In genomic region chr12:126069549-126070165, GRCh38 we compare ENCODE assay signal across 9 cellular contexts.
DNase-seq lines count a peak whose midpoint lies in the region; ATAC-seq and TF ChIP-seq lines count a peak whose summit lies in the region.
"Had no signal": no experiment of that assay in that cellular context is flagged by ENCODE, and none has a peak within 500 bp of the region (broad histone marks: within the 10 kb centered on the region; RNA-seq: fewer than 3 reads in every experiment).

No MANE protein-coding gene starts in this region.

- H3K4me3 ChIP-seq in MM.1S (ENCODE audit: low read length): no peak overlapping the region
- no peak overlapping the region for H3K4me3 ChIP-seq in epithelial cell of proximal tubule (ENCODE audit: low read depth, low read length)
- H3K4me3 ChIP-seq in aorta (ENCODE audit: low read length in 2 of 2): no peak overlapping the region
- no peak overlapping the region for H3K4me3 ChIP-seq in right cardiac atrium (ENCODE audit: low read length)

- H3K27me3 Mint-ChIP-seq in T-helper 17 cell: no peaks in the 10 kb centered on the region
- H3K27me3 Mint-ChIP-seq: naive B cell had no signal

- H3K36me3 Mint-ChIP-seq in T-helper 17 cell (ENCODE audit: low read depth): no peaks in the 10 kb centered on the region

- H3K27ac ChIP-seq in C4-2B (no peak overlapping the region), MM.1S (ENCODE audit: low read length) (no peak overlapping the region), aorta (ENCODE audit: low read depth in 1 of 2, low read length in 2 of 2) (no peak overlapping the region), right cardiac atrium (ENCODE audit: low read length) (no peak overlapping the region)

- H3K4me1 ChIP-seq in MM.1S (ENCODE audit: low read length) (no peaks in the 10 kb centered on the region), aorta (ENCODE audit: control insufficient read depth in 1 of 2, insufficient read depth in 2 of 2, low read length in 2 of 2) (no peaks in the 10 kb centered on the region), right cardiac atrium (ENCODE audit: control insufficient read depth, insufficient read depth, low read length) (no peaks in the 10 kb centered on the region)

- H3K9me3 ChIP-seq in MM.1S (replicated peaks; ENCODE audit: insufficient read depth, low read length) (no peaks in the 10 kb centered on the region), T-helper 17 cell (ENCODE audit: control insufficient read depth, low read length, poor library complexity, severe bottlenecking) (no peaks in the 10 kb centered on the region), aorta (ENCODE audit: control insufficient read depth, low read length) (peaks cover 17% of the 10 kb centered on the region), right cardiac atrium (ENCODE audit: control insufficient read depth, low read length) (peaks cover 5% of the 10 kb centered on the region)

- H3K9ac ChIP-seq in MM.1S (ENCODE audit: low read length): no peak overlapping the region

- H3K4me1 Mint-ChIP-seq in T-helper 17 cell: no peaks in the 10 kb centered on the region
- H3K4me1 Mint-ChIP-seq: naive B cell had no signal

- WGBS in aorta, 2 donors: 15 to 25% methylated on average over 4 of the region's 4 CpGs
- 19% methylated on average over 4 of the region's 4 CpGs for WGBS in right cardiac atrium

- no peak overlapping the region for H3K4me2 ChIP-seq in MM.1S (ENCODE audit: low read depth, low read length)

- no peak overlapping the region for H3K27ac Mint-ChIP-seq in T-helper 17 cell
- H3K27ac Mint-ChIP-seq: naive B cell had no signal

- H2AFZ ChIP-seq in MM.1S (ENCODE audit: low read length): no peak overlapping the region

- no peak overlapping the region for H3K4me3 Mint-ChIP-seq in T-helper 17 cell
- H3K4me3 Mint-ChIP-seq: naive B cell had no signal

- DNase-seq in MM.1S (peak; percentile 55), T-helper 17 cell (peak in 2 of 3 donors; percentile 10 to 25), epithelial cell of proximal tubule (ENCODE audit: low read depth) (no peak), retina (peak; percentile 77), aorta (no peak), right cardiac atrium (no peak)
- DNase-seq: naive B cell had no signal

- TF ChIP-seq CTCF in C4-2B (conservative IDR thresholded peaks at IDR 0.05) (peak; percentile 75), MM.1S (IDR thresholded peaks at IDR 0.05; ENCODE audit: low read length) (peak; percentile 57), epithelial cell of proximal tubule (conservative IDR thresholded peaks at IDR 0.05; ENCODE audit: low read depth, low read length) (peak; percentile 64)

- peak; percentile 68 for ATAC-seq in GM18861 (IDR thresholded peaks at IDR 0.05; ENCODE audit: unreplicated experiment)
- ATAC-seq in T-helper 17 cell: no peak
- no peak for ATAC-seq in aorta (ENCODE audit: low FRiP score)
- ATAC-seq in right cardiac atrium: no peak

- no peaks in the 10 kb centered on the region for H3K36me3 ChIP-seq in MM.1S (replicated peaks; ENCODE audit: insufficient read depth, low read length)
- H3K36me3 ChIP-seq in aorta (ENCODE audit: control insufficient read depth in 1 of 2, insufficient read depth in 2 of 2, low read length in 1 of 2): no peaks in the 10 kb centered on the region

- intact Hi-C loops in aorta (cut with DNase I): no loop called here
- intact Hi-C loops in right cardiac atrium (cut with DNase I): no loop called here

- H3K79me2 ChIP-seq in MM.1S (ENCODE audit: low read length): no peaks in the 10 kb centered on the region

- H3K9me2 ChIP-seq in MM.1S (replicated peaks; ENCODE audit: insufficient read depth, low read length): no peaks in the 10 kb centered on the region

- no peaks in the 10 kb centered on the region for H3F3A ChIP-seq in MM.1S (ENCODE audit: insufficient read depth, low read length)

- no peaks in the 10 kb centered on the region for H3K27me3 ChIP-seq in MM.1S (replicated peaks; ENCODE audit: insufficient read depth, low read length)
- H3K27me3 ChIP-seq in aorta (ENCODE audit: control insufficient read depth in 1 of 2, insufficient read depth in 2 of 2, low read length in 1 of 2): no peaks in the 10 kb centered on the region
- no peaks in the 10 kb centered on the region for H3K27me3 ChIP-seq in right cardiac atrium (ENCODE audit: control insufficient read depth, insufficient read depth)

- no peaks in the 10 kb centered on the region for H4K20me1 ChIP-seq in MM.1S (ENCODE audit: insufficient read depth, low read length)

Comparison
In these comparisons a context has a peak if more than half of its experiments do, and no peak if none do; other contexts are left out.
1. DNase-seq: peak in MM.1S (single experiment), T-helper 17 cell (2 of 3) and retina (single experiment); none in epithelial cell of proximal tubule (single experiment), aorta (0 of 2) and right cardiac atrium (0 of 3).
2. Peak in every context shown above with its lines, with median percentiles within 50 percentile points of each other: CTCF ChIP-seq.